In genomic region chr1:46247433-46248121, GRCh38 we compare ENCODE assay signal across 8 cellular contexts. TPM values are rescaled to one million over a fixed set of nuclear protein-coding genes. Genes with fewer than 3 reads are reported as not detected.
DNase-seq lines count a peak whose midpoint lies in the region; ATAC-seq and TF ChIP-seq lines count a peak whose summit lies in the region.

Gene RAD54L, plus strand, starts transcription at chr1:46247763. Its CDS starts 643 bp downstream, at chr1:46248406.

- peak within 1 kb of the TSS; percentile 77 to 96 for H4K8ac ChIP-seq in IMR-90 (ENCODE audit: low read depth in 2 of 2, low read length in 2 of 2)

- 0% methylated on average over 10 of the region's 50 CpGs; no CpG with 5 or more reads in 1 of the 2 experiments for WGBS in IMR-90 (ENCODE audit: extremely low coverage in 2 of 2, insufficient read length in 1 of 2), 2 experiments

- peaks cover 29% of the 10 kb centered on the region for H3K79me2 ChIP-seq in OCI-LY7 (ENCODE audit: insufficient read depth, low read depth, low read length)

- H3K9me1 ChIP-seq in IMR-90 (ENCODE audit: insufficient read depth, low read length): peaks cover 10% of the 10 kb centered on the region; the same call in 1 of the 2 replicates

- TF ChIP-seq CTCF in IMR-90 (conservative IDR thresholded peaks at IDR 0.05; ENCODE audit: low read depth, low read length) (no peak), OCI-LY7 (conservative IDR thresholded peaks at IDR 0.05; ENCODE audit: low read length) (no peak)

- H3K27ac ChIP-seq in IMR-90 (ENCODE audit: insufficient read depth, low read length): peak within 1 kb of the TSS; percentile 50
- H3K27ac ChIP-seq in OCI-LY7 (ENCODE audit: low read depth, low read length, poor library complexity, severe bottlenecking): peak within 1 kb of the TSS; percentile 71

- peak within 1 kb of the TSS; percentile 71; the same call in 1 of the 2 replicates for H4K91ac ChIP-seq in IMR-90 (ENCODE audit: insufficient read depth, low read depth, low read length)

- peak within 1 kb of the TSS; percentile 23 for H4K5ac ChIP-seq in IMR-90 (ENCODE audit: low read depth, low read length)

- in situ Hi-C loops in IMR-90 (cut with MboI; ENCODE audit: low sequenced_read_pairs): no loop called here

- peak within 1 kb of the TSS; percentile 6 for H2BK5ac ChIP-seq in IMR-90 (ENCODE audit: low read depth, low read length, poor library complexity, severe bottlenecking)

- H2BK120ac ChIP-seq in IMR-90 (ENCODE audit: low read depth, low read length): peak within 1 kb of the TSS; percentile 57; the same call in 1 of the 2 replicates

- DNase-seq in DMS 273 treated with DMSO at 0.1 percent for 48 hours (lab: John Stamatoyannopoulos, UW) (peak; percentile 96), IMR-90 (peak; percentile 99), OCI-LY7 (ENCODE audit: low spot score) (peak; percentile 100), epidermal melanocyte (ENCODE audit: insufficient read length, low spot score) (peak; percentile 99)
- DNase-seq in activated CD8-positive, alpha-beta memory T cell treated with anti-CD3 and anti-CD28 coated beads, Interleukin-2, amount 50 U/mL, for 48 hours: peak; percentile 96
- DNase-seq in stimulated activated CD8-positive, alpha-beta memory T cell treated with anti-CD3 and anti-CD28 coated beads, Interleukin-2, amount 100 ng/mL, for 48 hours (ENCODE audit: low read depth in 2 of 2): peak; percentile 95 to 98

- H3K36me3 ChIP-seq in IMR-90 (ENCODE audit: control insufficient read depth, insufficient read depth, low read length): no peaks in the 10 kb centered on the region
- peaks cover 38% of the 10 kb centered on the region for H3K36me3 ChIP-seq in OCI-LY7 (ENCODE audit: insufficient read depth, low read length)

- no peak within 1 kb of the TSS for H2BK20ac ChIP-seq in IMR-90 (ENCODE audit: low read depth, low read length)

- no peaks in the 10 kb centered on the region for H3K27me3 ChIP-seq in IMR-90 (ENCODE audit: control insufficient read depth, insufficient read depth, low read length)
- no peaks in the 10 kb centered on the region for H3K27me3 ChIP-seq in mononuclear cell (ENCODE audit: insufficient read depth, low read length)

- H3K4me3 ChIP-seq in IMR-90 (ENCODE audit: insufficient read depth, low read depth, low read length) (peak within 1 kb of the TSS; percentile 91), OCI-LY7 (ENCODE audit: low read depth, low read length, poor library complexity, severe bottlenecking) (peak within 1 kb of the TSS; percentile 86), mononuclear cell (ENCODE audit: low read length) (peak within 1 kb of the TSS; percentile 56)

- H2BK15ac ChIP-seq in IMR-90 (ENCODE audit: low read depth, low read length): no peak within 1 kb of the TSS

- TF ChIP-seq RAD21 in IMR-90 (IDR thresholded peaks at IDR 0.05; ENCODE audit: low read length): no peak

- peaks cover 17 to 37% of the 10 kb centered on the region in 2 experiments; a peak in 3 of 4 replicates for H3K79me1 ChIP-seq in IMR-90 (ENCODE audit: low read depth in 1 of 2, low read length in 2 of 2)

- H3K56ac ChIP-seq in IMR-90 (ENCODE audit: extremely low read depth, insufficient read depth, low read length): peak within 1 kb of the TSS; percentile 78

- H4K20me1 ChIP-seq in IMR-90 (ENCODE audit: insufficient read depth, low read length) (no peaks in the 10 kb centered on the region), OCI-LY7 (ENCODE audit: insufficient read depth, low read length) (peaks cover 13% of the 10 kb centered on the region)

- H3K14ac ChIP-seq in IMR-90 (replicated peaks; ENCODE audit: low read depth, low read length): peak within 1 kb of the TSS; percentile 86

- ATAC-seq in GM21528 (IDR thresholded peaks at IDR 0.05; ENCODE audit: low FRiP score, unreplicated experiment): peak; percentile 85
- peak; percentile 98 for ATAC-seq in IMR-90 (ENCODE audit: low read depth)

- H2AFZ ChIP-seq in IMR-90 (replicated peaks; ENCODE audit: low read length, poor library complexity): peak within 1 kb of the TSS; percentile 100
- peak within 1 kb of the TSS; percentile 92 for H2AFZ ChIP-seq in OCI-LY7 (ENCODE audit: low read length)

- POLR2A ChIA-PET in IMR-90 (lab: Charles Lee; ENCODE audit: unreplicated experiment): interaction anchor here (0.5 to 0.9 kb wide), 3 partner anchors 27 to 56 kb away, joined by 4 to 6 read pairs (median 6); no protein-coding TSS in a partner anchor
- POLR2A ChIA-PET in OCI-LY7 (lab: Charles Lee): interaction anchor here (0.6 to 2.0 kb wide), 22 partner anchors 8 to 1588 kb away, joined by 3 to 18 read pairs (median 4); partner anchors contain the start of genes LRRC41, POMGNT1 and UQCRH

- H3K9me3 ChIP-seq in IMR-90 (ENCODE audit: control insufficient read depth, insufficient read depth, low read length): no peaks in the 10 kb centered on the region
- no peaks in the 10 kb centered on the region for H3K9me3 ChIP-seq in OCI-LY7 (ENCODE audit: low read length)
- H3K9me3 ChIP-seq in mononuclear cell (ENCODE audit: low read depth, low read length): no peaks in the 10 kb centered on the region

- BruUV-seq in IMR-90 (replicated peaks; lab: Mats Ljungman, UMichigan) (no TSS peak), OCI-LY7 (replicated peaks; lab: Mats Ljungman, UMichigan) (no TSS peak)

- peaks cover 3% of the 10 kb centered on the region; the same call in 1 of the 2 replicates for H3K4me1 ChIP-seq in IMR-90 (ENCODE audit: control insufficient read depth, insufficient read depth, low read length)
- H3K4me1 ChIP-seq in OCI-LY7 (ENCODE audit: insufficient read depth, low read length, poor library complexity, severe bottlenecking): peaks cover 32% of the 10 kb centered on the region
- H3K4me1 ChIP-seq in mononuclear cell (ENCODE audit: insufficient read depth, low read length): peaks cover 20% of the 10 kb centered on the region

- CTCF ChIA-PET in IMR-90 (lab: Yijun Ruan, JAX) (interaction anchor here (1.8 kb wide), 1 partner anchor 23 kb away, joined by 6 read pairs; no protein-coding TSS in a partner anchor), OCI-LY7 (lab: Charles Lee; ENCODE audit: unreplicated experiment) (interaction anchor here (0.6 to 1.5 kb wide), 5 partner anchors 9 to 337 kb away, joined by 3 to 10 read pairs (median 3); no protein-coding TSS in a partner anchor)

- H3K23ac ChIP-seq in IMR-90 (ENCODE audit: low read depth, low read length): peak within 1 kb of the TSS; percentile 76; the same call in 1 of the 2 replicates

- H3K18ac ChIP-seq in IMR-90 (ENCODE audit: low read depth, low read length): peak within 1 kb of the TSS; percentile 42

- peak within 1 kb of the TSS; percentile 92 for H2AK9ac ChIP-seq in IMR-90 (replicated peaks; ENCODE audit: low read depth, low read length, poor library complexity)

- dilution Hi-C loops in IMR-90 (cut with HindIII; ENCODE audit: low sequenced_read_pairs, unreplicated experiment): no loop called here

- H2AK5ac ChIP-seq in IMR-90 (ENCODE audit: low read depth, low read length): peak within 1 kb of the TSS; percentile 28; the same call in 1 of the 2 replicates

- peak; percentile 64; the same call in 1 of the 2 replicates for TF ChIP-seq POLR2A in IMR-90 (IDR thresholded peaks at IDR 0.05; ENCODE audit: low read depth, low read length)

- H3K9ac ChIP-seq in IMR-90 (ENCODE audit: low read depth, low read length): peak within 1 kb of the TSS; percentile 79

- no peaks in the 10 kb centered on the region for H3K9me2 ChIP-seq in OCI-LY7 (ENCODE audit: insufficient read depth, low read length)

- peak within 1 kb of the TSS; percentile 85 for H3K4ac ChIP-seq in IMR-90 (ENCODE audit: low read depth, low read length)

- H3K4me2 ChIP-seq in IMR-90 (ENCODE audit: low read depth, low read length) (peak within 1 kb of the TSS; percentile 93), OCI-LY7 (ENCODE audit: low read length) (peak within 1 kb of the TSS; percentile 98)

- intact Hi-C loops in IMR-90 (cut with micrococcal nuclease) (loop anchor here (1.0 kb wide), 1 partner anchor 101 kb away; no protein-coding TSS in a partner anchor), OCI-LY7 (cut with micrococcal nuclease; ENCODE audit: unreplicated experiment) (loop anchor here (1.0 to 5.0 kb wide), 4 partner anchors 56 to 560 kb away; partner anchors contain the start of genes GPBP1L1, LRRC41, NSUN4 and TMEM69)

TF ChIP-seq in IMR-90, 13 proteins besides CTCF, POLR2A, EP300 and RAD21:
- TF ChIP-seq BHLHE40 (IDR thresholded peaks at IDR 0.05; ENCODE audit: low read depth, low read length): no peak
- TF ChIP-seq MAZ (IDR thresholded peaks at IDR 0.05; ENCODE audit: borderline replicate concordance, low read depth, low read length): peak; percentile 33; the same call in 1 of the 2 replicates
- peak; percentile 55; the same call in 1 of the 2 replicates for TF ChIP-seq FOS (IDR thresholded peaks at IDR 0.05; ENCODE audit: low read depth, low read length)
- TF ChIP-seq, protein P1, sequence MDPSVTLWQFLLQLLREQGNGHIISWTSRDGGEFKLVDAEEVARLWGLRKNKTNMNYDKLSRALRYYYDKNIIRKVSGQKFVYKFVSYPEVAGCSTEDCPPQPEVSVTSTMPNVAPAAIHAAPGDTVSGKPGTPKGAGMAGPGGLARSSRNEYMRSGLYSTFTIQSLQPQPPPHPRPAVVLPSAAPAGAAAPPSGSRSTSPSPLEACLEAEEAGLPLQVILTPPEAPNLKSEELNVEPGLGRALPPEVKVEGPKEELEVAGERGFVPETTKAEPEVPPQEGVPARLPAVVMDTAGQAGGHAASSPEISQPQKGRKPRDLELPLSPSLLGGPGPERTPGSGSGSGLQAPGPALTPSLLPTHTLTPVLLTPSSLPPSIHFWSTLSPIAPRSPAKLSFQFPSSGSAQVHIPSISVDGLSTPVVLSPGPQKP (IDR thresholded peaks at IDR 0.05; ENCODE audit: borderline replicate concordance, low read depth, low read length): no peak
- TF ChIP-seq MXI1 (IDR thresholded peaks at IDR 0.05; ENCODE audit: borderline replicate concordance, low read depth, low read length): peak; percentile 94
- no peak for TF ChIP-seq MAFK (IDR thresholded peaks at IDR 0.05; ENCODE audit: low read depth, low read length)
- peak; percentile 6; the same call in 1 of the 2 replicates for TF ChIP-seq USF2 (IDR thresholded peaks at IDR 0.05; ENCODE audit: low read depth, low read length)
- no peak for TF ChIP-seq CHD1 (IDR thresholded peaks at IDR 0.05; ENCODE audit: low read depth, low read length)

RNA-seq across cellular contexts. Expression of gene RAD54L, which starts in this region (rescaled TPM):
- total RNA-seq in IMR-90 (2012; rRNA removed) (4.7 and 4.8 TPM in 2 replicates), OCI-LY7 (2022) (78.5 and 84.6 TPM in 2 replicates), mononuclear cell (not detected)
- polyA plus RNA-seq in IMR-90 (2012; rRNA removed): 10.6 and 10.7 TPM in 2 replicates
- 4.1 and 9.9 TPM in 2 replicates for polyA plus RNA-seq in IMR-90 (2012; cell fraction: cytosol; rRNA removed)
- 20.5 and 33.8 TPM in 2 replicates for polyA plus RNA-seq in IMR-90 (2012; cell fraction: nucleus; rRNA removed; ENCODE audit: low replicate concordance)
- 53.3 and 62.6 TPM in 2 replicates for total RNA-seq in OCI-LY7 (2014; rRNA removed; shearing (Covaris generic))

Comparison
In these comparisons a context has a peak if more than half of its experiments do, and no peak if none do; other contexts are left out.
1. Peak in every context shown above with its lines: DNase-seq, ATAC-seq, H3K4me3 ChIP-seq and H3K27ac ChIP-seq.